In genomic region chr12:46383654-46384450, GRCh38 we compare ENCODE assay signal across 8 cellular contexts. TPM values are rescaled to one million over a fixed set of nuclear protein-coding genes. Genes with fewer than 3 reads are reported as not detected.
DNase-seq lines count a peak whose midpoint lies in the region; ATAC-seq and TF ChIP-seq lines count a peak whose summit lies in the region.

No MANE protein-coding gene starts in this region.

- H3K4me3 ChIP-seq in HUES64 (ENCODE audit: low read length) (peak overlapping the region; percentile 89), SU-DHL-6 (ENCODE audit: insufficient read depth, low read length, poor library complexity, severe bottlenecking) (peak overlapping the region; percentile 70), adipocyte (ENCODE audit: low read length) (peak overlapping the region; percentile 89), psoas muscle (peak overlapping the region; percentile 86), uterus (peak overlapping the region; percentile 67 to 79)

- peak overlapping the region; percentile 70 for H3K4me2 ChIP-seq in SU-DHL-6 (ENCODE audit: low read depth, low read length, poor library complexity, severe bottlenecking)

- H3K9ac ChIP-seq in HUES64 (ENCODE audit: low read depth, low read length) = peak overlapping the region; percentile 96
- H3K9ac ChIP-seq in SU-DHL-6 (ENCODE audit: low read length) = peak overlapping the region; percentile 59
- H3K9ac ChIP-seq in adipocyte (ENCODE audit: low read length) = peak overlapping the region; percentile 94

- H2AFZ ChIP-seq in SU-DHL-6 (ENCODE audit: low read depth, low read length, severe bottlenecking) = peak overlapping the region; percentile 89

- under 1% methylated on average over 47 of the region's 47 CpGs for WGBS in HUES64
- WGBS in psoas muscle, 3 donors = 0 to 1% (median 0%) methylated on average over 38 to 47 of the region's 47 CpGs

- DNase-seq in DMS53 treated with DMSO at 0.1 percent for 48 hours (lab: John Stamatoyannopoulos, UW; ENCODE audit: unreplicated experiment) (peak; percentile 88), adipocyte (ENCODE audit: low read depth) (peak; percentile 97), left cardiac atrium (peak; percentile 95), psoas muscle (peak; percentile 95 to 97), uterus (peak; percentile 94 to 95)

- H3K4me1 ChIP-seq in HUES64 (ENCODE audit: insufficient read depth, low read length) (peaks cover 61% of the 10 kb centered on the region), adipocyte (ENCODE audit: control insufficient read depth, insufficient read depth, low read length) (peaks cover 55% of the 10 kb centered on the region), psoas muscle (peaks cover 48% of the 10 kb centered on the region), uterus (peaks cover 3 to 20% of the 10 kb centered on the region in 2 donors)

- H3K27ac ChIP-seq in HUES64 (ENCODE audit: low read depth, low read length) (peak overlapping the region; percentile 99), SU-DHL-6 (ENCODE audit: low read depth, low read length) (no peak overlapping the region), psoas muscle (peak overlapping the region; percentile 98), uterus (peak overlapping the region; percentile 100)

- peak; percentile 82 to 85 for TF ChIP-seq POLR2A in uterus (IDR thresholded peaks at IDR 0.05)

- H3K36me3 ChIP-seq in HUES64 (ENCODE audit: insufficient read depth, low read length) (peaks cover 10% of the 10 kb centered on the region), SU-DHL-6 (ENCODE audit: low read length) (no peaks in the 10 kb centered on the region), adipocyte (ENCODE audit: control insufficient read depth, insufficient read depth, low read length, severe bottlenecking) (no peaks in the 10 kb centered on the region), psoas muscle (ENCODE audit: insufficient read depth in 1 of 2, low read depth in 1 of 2) (no peaks in the 10 kb centered on the region), uterus (no peaks in the 10 kb centered on the region)

- H3K9me3 ChIP-seq in HUES64 (ENCODE audit: insufficient read depth, low read depth, low read length) = no peaks in the 10 kb centered on the region
- no peaks in the 10 kb centered on the region for H3K9me3 ChIP-seq in SU-DHL-6 (ENCODE audit: insufficient read depth, low read length)
- no peaks in the 10 kb centered on the region for H3K9me3 ChIP-seq in adipocyte (ENCODE audit: control insufficient read depth, low read length)
- no peaks in the 10 kb centered on the region for H3K9me3 ChIP-seq in psoas muscle
- H3K9me3 ChIP-seq in uterus = no peaks in the 10 kb centered on the region

- no peaks in the 10 kb centered on the region for H3K9me2 ChIP-seq in SU-DHL-6 (replicated peaks; ENCODE audit: insufficient read depth, low read length)

- H3K27me3 ChIP-seq in HUES64 (ENCODE audit: insufficient read depth, low read length) (no peaks in the 10 kb centered on the region), SU-DHL-6 (ENCODE audit: low read length) (no peaks in the 10 kb centered on the region), adipocyte (replicated peaks; ENCODE audit: control insufficient read depth, insufficient read depth, low read length) (no peaks in the 10 kb centered on the region), psoas muscle (ENCODE audit: insufficient read depth in 3 of 3, low read length in 2 of 3) (no peaks in the 10 kb centered on the region), uterus (no peaks in the 10 kb centered on the region)

- peaks cover 38% of the 10 kb centered on the region for H3F3A ChIP-seq in SU-DHL-6 (ENCODE audit: insufficient read depth)

- H4K20me1 ChIP-seq in SU-DHL-6 (ENCODE audit: low read depth, low read length) = no peaks in the 10 kb centered on the region

- intact Hi-C loops in left cardiac atrium (cut with DNase I) (loop anchor here in 1 of 2 donors (5.0 to 10.0 kb wide), 2 partner anchors 51 to 88 kb away; no protein-coding TSS in a partner anchor), psoas muscle (cut with DNase I) (loop anchor here (1.0 to 10.0 kb wide), 3 partner anchors 12 to 391 kb away; partner anchors contain the start of gene SLC38A2 (in 1 of the 2)), uterus (cut with DNase I; ENCODE audit: low total_unique reads) (no loop called here)

- H3K79me2 ChIP-seq in SU-DHL-6 (ENCODE audit: insufficient read depth, low read length) = no peaks in the 10 kb centered on the region

- TF ChIP-seq CTCF in SU-DHL-6 (IDR thresholded peaks at IDR 0.05; ENCODE audit: insufficient read depth, low read length, poor library complexity, severe bottlenecking) (no peak), psoas muscle (IDR thresholded peaks at IDR 0.05) (no peak), uterus (IDR thresholded peaks at IDR 0.05) (peak in 1 of 4 experiments; percentile 39)

- ATAC-seq in GM21423 (IDR thresholded peaks at IDR 0.05; ENCODE audit: unreplicated experiment) = peak; percentile 32
- peak; percentile 90 for ATAC-seq in left cardiac atrium
- ATAC-seq in psoas muscle = peak; percentile 81 to 84 (median 82)

RNA-seq across cellular contexts. Expression of gene SLC38A2, which starts 11.3 kb away (rescaled TPM):
- polyA plus RNA-seq in HUES64 (2013, experiment 1 of 2) = 197 TPM
- 203 TPM for polyA plus RNA-seq in HUES64 (2013, experiment 2 of 2)
- total RNA-seq in left cardiac atrium (100 to 1,000 TPM; 122 to 202 TPM), psoas muscle (100 to 1,000 TPM; 287 to 428 (median 331) TPM), uterus (100 to 1,000 TPM; 234 to 487 (median 372) TPM)
- 100 to 1,000 TPM in 2 of 3 donors, 10 to 100 TPM in 1; 35.8 to 317 (median 180) TPM for polyA plus RNA-seq in psoas muscle

Comparison
In these comparisons a context has a peak if more than half of its experiments do, and no peak if none do; other contexts are left out.
1. ATAC-seq: peak in every context shown above with its lines; median percentile 90 in left cardiac atrium; 82 in psoas muscle; 32 in GM21423.